Comparison of ENCODE assay signal across 16 cellular contexts in genomic region chr17:10031102-10031501, GRCh38.
"Had no signal": no experiment of that assay in that cellular context is flagged by ENCODE, and none has a peak within 500 bp of the region (broad histone marks: within the 10 kb centered on the region; RNA-seq: fewer than 3 reads in every experiment).

No MANE protein-coding gene starts in this region.

- H3K27me3 Mint-ChIP-seq: activated naive CD8-positive, alpha-beta T cell treated with anti-CD3 and anti-CD28 coated beads, Interleukin-2, amount 10 ng/mL, durations not matched to agents 7 days and 5 days; stimulated activated naive CD8-positive, alpha-beta T cell treated with anti-CD3 and anti-CD28 coated beads, Interleukin-15, amount 100 ng/mL, for 72 hours had no signal

- H3K4me3 Mint-ChIP-seq: activated CD8-positive, alpha-beta T cell treated with anti-CD3 and anti-CD28 coated beads, Interleukin-2, amount 10 ng/mL, durations not matched to agents 7 days and 5 days; activated naive CD8-positive, alpha-beta T cell treated with anti-CD3 and anti-CD28 coated beads, Interleukin-2, amount 10 ng/mL, durations not matched to agents 7 days and 5 days; activated T-helper 1 cell treated with anti-CD3 and anti-CD28 coated beads, Interleukin-12 subunit alpha, Interleukin-12 subunit beta, Interleukin-2, Interleukin-4 antibody, amounts not matched to agents 30 ng/mL and 10 ng/mL and 1 ng/mL, durations not matched to agents 14 hours and 24 hours and 36 hours; stimulated activated naive CD8-positive, alpha-beta T cell treated with anti-CD3 and anti-CD28 coated beads, Interleukin-15, amount 100 ng/mL, for 72 hours; T-helper 17 cell had no signal

- H3K27me3 ChIP-seq: breast epithelium, hepatocyte, SJCRH30 had no signal

- DNase-seq: activated CD4-positive, alpha-beta T cell treated with anti-CD3 and anti-CD28 coated beads for 48 hours; activated CD8-positive, alpha-beta memory T cell treated with anti-CD3 and anti-CD28 coated beads, Interleukin-2, amount 50 U/mL, for 4 hours; activated CD8-positive, alpha-beta T cell treated with anti-CD3 and anti-CD28 coated beads, Interleukin-2, amount 10 ng/mL, durations not matched to agents 7 days and 5 days; activated naive CD8-positive, alpha-beta T cell treated with anti-CD3 and anti-CD28 coated beads, Interleukin-2, amount 10 ng/mL, durations not matched to agents 7 days and 5 days; aorta; erythroblast; SJCRH30; stimulated activated naive CD8-positive, alpha-beta T cell treated with anti-CD3 and anti-CD28 coated beads, Interleukin-15, amount 100 ng/mL, for 72 hours; T-helper 17 cell had no signal

- H3K4me3 ChIP-seq: breast epithelium, hepatocyte, SJCRH30, smooth muscle cell, thoracic aorta had no signal

- H3K27ac ChIP-seq: hepatocyte, SJCRH30, thoracic aorta had no signal

- H3K9me3 ChIP-seq: breast epithelium, SJCRH30, thoracic aorta had no signal

- H3K4me1 ChIP-seq: SJCRH30 had no signal

- H3K4me2 ChIP-seq: hepatocyte, smooth muscle cell had no signal

- H3K4me1 Mint-ChIP-seq: activated naive CD8-positive, alpha-beta T cell treated with anti-CD3 and anti-CD28 coated beads, Interleukin-2, amount 10 ng/mL, durations not matched to agents 7 days and 5 days; stimulated activated naive CD8-positive, alpha-beta T cell treated with anti-CD3 and anti-CD28 coated beads, Interleukin-15, amount 100 ng/mL, for 72 hours had no signal

- H3K27ac Mint-ChIP-seq: activated CD8-positive, alpha-beta T cell treated with anti-CD3 and anti-CD28 coated beads, Interleukin-2, amount 10 ng/mL, durations not matched to agents 7 days and 5 days; activated naive CD8-positive, alpha-beta T cell treated with anti-CD3 and anti-CD28 coated beads, Interleukin-2, amount 10 ng/mL, durations not matched to agents 7 days and 5 days; activated T-helper 1 cell treated with anti-CD3 and anti-CD28 coated beads, Interleukin-12 subunit alpha, Interleukin-12 subunit beta, Interleukin-2, Interleukin-4 antibody, amounts not matched to agents 30 ng/mL and 10 ng/mL and 1 ng/mL, durations not matched to agents 14 hours and 24 hours and 36 hours; progenitor cell of endocrine pancreas; stimulated activated naive CD8-positive, alpha-beta T cell treated with anti-CD3 and anti-CD28 coated beads, Interleukin-15, amount 100 ng/mL, for 72 hours; T-helper 17 cell had no signal

- H3K36me3 ChIP-seq: breast epithelium, SJCRH30, thoracic aorta had no signal

- H3K36me3 Mint-ChIP-seq: activated naive CD8-positive, alpha-beta T cell treated with anti-CD3 and anti-CD28 coated beads, Interleukin-2, amount 10 ng/mL, durations not matched to agents 7 days and 5 days had no signal

- H3K9me3 Mint-ChIP-seq: activated naive CD8-positive, alpha-beta T cell treated with anti-CD3 and anti-CD28 coated beads, Interleukin-2, amount 10 ng/mL, durations not matched to agents 7 days and 5 days; activated T-helper 1 cell treated with anti-CD3 and anti-CD28 coated beads, Interleukin-12 subunit alpha, Interleukin-12 subunit beta, Interleukin-2, Interleukin-4 antibody, amounts not matched to agents 30 ng/mL and 10 ng/mL and 1 ng/mL, durations not matched to agents 14 hours and 24 hours and 36 hours; stimulated activated naive CD8-positive, alpha-beta T cell treated with anti-CD3 and anti-CD28 coated beads, Interleukin-15, amount 100 ng/mL, for 72 hours had no signal

- ATAC-seq: activated CD8-positive, alpha-beta T cell treated with anti-CD3 and anti-CD28 coated beads, Interleukin-2, amount 10 ng/mL, durations not matched to agents 7 days and 5 days; right cardiac atrium; stimulated activated naive CD8-positive, alpha-beta T cell treated with anti-CD3 and anti-CD28 coated beads, Interleukin-15, amount 100 ng/mL, for 72 hours; T-helper 17 cell had no signal

- H2AFZ ChIP-seq: hepatocyte had no signal
